ENCODE assay signal across 8 cellular contexts in genomic region chr14:89616425-89617141, GRCh38.
DNase-seq lines count a peak whose midpoint lies in the region; ATAC-seq, FAIRE-seq and TF ChIP-seq lines count a peak whose summit lies in the region.

No MANE protein-coding gene starts in this region.

- ATAC-seq in GM19043 (IDR thresholded peaks at IDR 0.05; ENCODE audit: low read depth, unreplicated experiment) (peak; percentile 35), HG03175 (IDR thresholded peaks at IDR 0.05; ENCODE audit: unreplicated experiment) (peak; percentile 54)
- ATAC-seq in activated T-cell treated with anti-CD3 and anti-CD28 coated beads, Interleukin-2, amount 50 U/mL, for 72 hours (replicated peaks in 1 of 2) = no peak

- H3K4me3 ChIP-seq in vagina = peak overlapping the region; percentile 52 to 84

- H3K27ac Mint-ChIP-seq in activated T-cell treated with anti-CD3 and anti-CD28 coated beads, Interleukin-2, amount 50 U/mL, for 72 hours = peak overlapping the region; percentile 93
- H3K27ac Mint-ChIP-seq in immature natural killer cell = peak overlapping the region; percentile 92 to 99 (median 96)

- H3K4me1 ChIP-seq in vagina = peaks cover 31% of the 10 kb centered on the region

- FAIRE-seq in D721Med (lab: Jason Lieb, UNC) = no peak

- no peaks in the 10 kb centered on the region for H3K9me3 Mint-ChIP-seq in activated T-cell treated with anti-CD3 and anti-CD28 coated beads, Interleukin-2, amount 50 U/mL, for 72 hours
- H3K9me3 Mint-ChIP-seq in immature natural killer cell = no peaks in the 10 kb centered on the region

- peaks cover 6 to 14% of the 10 kb centered on the region in 2 donors for H3K36me3 Mint-ChIP-seq in activated T-cell treated with anti-CD3 and anti-CD28 coated beads, Interleukin-2, amount 50 U/mL, for 72 hours (ENCODE audit: insufficient read depth in 2 of 2)
- no peaks in the 10 kb centered on the region for H3K36me3 Mint-ChIP-seq in immature natural killer cell

- peak; percentile 21 for DNase-seq in EL
- DNase-seq in activated T-cell treated with anti-CD3 and anti-CD28 coated beads, Interleukin-2, amount 50 U/mL, for 72 hours = no peak
- peak; percentile 84 to 87 (median 86) for DNase-seq in immature natural killer cell
- no peak for DNase-seq in vagina (ENCODE audit: extremely low spot score in 2 of 2)
- DNase-seq in D721Med (ENCODE audit: insufficient read length, low spot score) = no peak
- no peak for DNase-seq in NCI-H2081 (lab: John Stamatoyannopoulos, UW)

- H3K36me3 ChIP-seq in vagina = no peaks in the 10 kb centered on the region

- no peak for TF ChIP-seq POLR2A in vagina (IDR thresholded peaks at IDR 0.05)

- H3K9me3 ChIP-seq in vagina = no peaks in the 10 kb centered on the region

- no peaks in the 10 kb centered on the region for H3K27me3 Mint-ChIP-seq in activated T-cell treated with anti-CD3 and anti-CD28 coated beads, Interleukin-2, amount 50 U/mL, for 72 hours (ENCODE audit: low read depth)
- H3K27me3 Mint-ChIP-seq in immature natural killer cell (ENCODE audit: low read depth in 3 of 3) = peaks cover 7 to 18% (median 13%) of the 10 kb centered on the region in 3 donors

- H3K4me1 Mint-ChIP-seq in activated T-cell treated with anti-CD3 and anti-CD28 coated beads, Interleukin-2, amount 50 U/mL, for 72 hours (ENCODE audit: low read depth) = peaks cover 82% of the 10 kb centered on the region
- peaks cover 73 to 80% of the 10 kb centered on the region in 2 donors for H3K4me1 Mint-ChIP-seq in immature natural killer cell

- H3K27ac ChIP-seq in vagina = no peak overlapping the region

- TF ChIP-seq CTCF in vagina (IDR thresholded peaks at IDR 0.05) (no peak), D721Med (IDR thresholded peaks at IDR 0.05; ENCODE audit: insufficient read depth, missing control alignments) (no peak)

- H3K4me3 Mint-ChIP-seq in activated T-cell treated with anti-CD3 and anti-CD28 coated beads, Interleukin-2, amount 50 U/mL, for 72 hours = peak overlapping the region; percentile 95 to 97
- peak overlapping the region; percentile 91 to 98 (median 96) for H3K4me3 Mint-ChIP-seq in immature natural killer cell

- intact Hi-C loops in vagina (cut with DNase I) = no loop called here

- no peaks in the 10 kb centered on the region for H3K27me3 ChIP-seq in vagina

Comparison
In these comparisons a context has a peak if more than half of its experiments do, and no peak if none do; other contexts are left out.
1. DNase-seq: peak in EL (single experiment) and immature natural killer cell (3 of 3); none in activated T-cell treated with anti-CD3 and anti-CD28 coated beads, Interleukin-2, amount 50 U/mL, for 72 hours (0 of 2), vagina (0 of 2), D721Med (single experiment) and NCI-H2081 (0 of 2).
2. ATAC-seq: peak in GM19043 (single experiment) and HG03175 (single experiment); none in activated T-cell treated with anti-CD3 and anti-CD28 coated beads, Interleukin-2, amount 50 U/mL, for 72 hours (0 of 2).